ENCODE assay signal across 8 cellular contexts in genomic region chr6:106085687-106085983, GRCh38. TPM values are rescaled to one million over a fixed set of nuclear protein-coding genes. Genes with fewer than 3 reads are reported as not detected.
DNase-seq lines count a peak whose midpoint lies in the region; ATAC-seq and TF ChIP-seq lines count a peak whose summit lies in the region.

No MANE protein-coding gene starts in this region.

- peaks cover 5% of the 10 kb centered on the region for H3K4me1 ChIP-seq in testis

- ATAC-seq in activated CD4-positive, alpha-beta T cell treated with anti-CD3 and anti-CD28 coated beads for 36 hours = no peak
- no peak for ATAC-seq in activated naive CD8-positive, alpha-beta T cell treated with anti-CD3 and anti-CD28 coated beads, Interleukin-2, amount 50 U/mL, for 24 hours
- ATAC-seq in GM21367 (IDR thresholded peaks at IDR 0.05; ENCODE audit: unreplicated experiment) = no peak

- TF ChIP-seq CTCF in kidney epithelial cell (IDR thresholded peaks at IDR 0.05; ENCODE audit: insufficient read depth, low read length, poor library complexity, severe bottlenecking) = no peak
- no peak for TF ChIP-seq CTCF in testis (IDR thresholded peaks at IDR 0.05)

- no peak for DNase-seq in activated CD4-positive, alpha-beta T cell treated with anti-CD3 and anti-CD28 coated beads for 36 hours
- no peak for DNase-seq in activated CD4-positive, alpha-beta T cell treated with anti-CD3 and anti-CD28 coated beads for 1 hour
- DNase-seq in activated naive CD8-positive, alpha-beta T cell treated with anti-CD3 and anti-CD28 coated beads, Interleukin-2, amount 50 U/mL, for 24 hours = no peak
- no peak for DNase-seq in kidney epithelial cell (ENCODE audit: low read depth)
- no peak for DNase-seq in testis
- no peak for DNase-seq in HT-29 (ENCODE audit: low spot score)
- no peak for DNase-seq in midbrain (lab: John Stamatoyannopoulos, UW)

- peak overlapping the region; percentile 76 for H3K4me3 Mint-ChIP-seq in activated CD4-positive, alpha-beta T cell treated with anti-CD3 and anti-CD28 coated beads for 36 hours
- H3K4me3 Mint-ChIP-seq in activated naive CD8-positive, alpha-beta T cell treated with anti-CD3 and anti-CD28 coated beads, Interleukin-2, amount 50 U/mL, for 24 hours = peak overlapping the region; percentile 84

- H3K27ac ChIP-seq in testis = peak overlapping the region in 1 of 2 donors; percentile 68

- H3K4me1 Mint-ChIP-seq in activated CD4-positive, alpha-beta T cell treated with anti-CD3 and anti-CD28 coated beads for 36 hours = peaks cover 69% of the 10 kb centered on the region
- H3K4me1 Mint-ChIP-seq in activated naive CD8-positive, alpha-beta T cell treated with anti-CD3 and anti-CD28 coated beads, Interleukin-2, amount 50 U/mL, for 24 hours = peaks cover 67% of the 10 kb centered on the region

- H3K27ac Mint-ChIP-seq in activated CD4-positive, alpha-beta T cell treated with anti-CD3 and anti-CD28 coated beads for 36 hours = no peak overlapping the region
- peak overlapping the region; percentile 61 for H3K27ac Mint-ChIP-seq in activated naive CD8-positive, alpha-beta T cell treated with anti-CD3 and anti-CD28 coated beads, Interleukin-2, amount 50 U/mL, for 24 hours

- 1 to 2% methylated on average over 6 of the region's 6 CpGs for WGBS in testis, 2 donors

- POLR2A ChIA-PET in activated CD4-positive, alpha-beta T cell treated with anti-CD3 and anti-CD28 coated beads for 36 hours (lab: Charles Lee) = interaction anchor here (0.9 to 2.4 kb wide), 3 partner anchors 10 to 28 kb away, joined by 3 to 17 read pairs (median 3); no protein-coding TSS in a partner anchor

- H3K36me3 Mint-ChIP-seq in activated CD4-positive, alpha-beta T cell treated with anti-CD3 and anti-CD28 coated beads for 36 hours (ENCODE audit: low read depth) = peaks cover 13% of the 10 kb centered on the region
- H3K36me3 Mint-ChIP-seq in activated naive CD8-positive, alpha-beta T cell treated with anti-CD3 and anti-CD28 coated beads, Interleukin-2, amount 50 U/mL, for 24 hours (ENCODE audit: low read depth) = no peaks in the 10 kb centered on the region

- H3K4me3 ChIP-seq in kidney epithelial cell (ENCODE audit: low read depth, low read length) (peak overlapping the region; percentile 60), testis (peak overlapping the region; percentile 42 to 52)

- no peak for TF ChIP-seq POLR2A in testis (IDR thresholded peaks at IDR 0.05)

- CTCF ChIA-PET in activated CD4-positive, alpha-beta T cell treated with anti-CD3 and anti-CD28 coated beads for 36 hours (lab: Charles Lee) = interaction anchor here (0.8 to 2.7 kb wide), 4 partner anchors 14 to 137 kb away, joined by 3 to 19 read pairs (median 8); no protein-coding TSS in a partner anchor

- H3K9me3 Mint-ChIP-seq in activated CD4-positive, alpha-beta T cell treated with anti-CD3 and anti-CD28 coated beads for 36 hours (ENCODE audit: low read depth) = no peaks in the 10 kb centered on the region
- no peaks in the 10 kb centered on the region for H3K9me3 Mint-ChIP-seq in activated naive CD8-positive, alpha-beta T cell treated with anti-CD3 and anti-CD28 coated beads, Interleukin-2, amount 50 U/mL, for 24 hours

- no peaks in the 10 kb centered on the region for H3K27me3 ChIP-seq in kidney epithelial cell (ENCODE audit: control insufficient read depth, insufficient read depth, low read length)
- no peaks in the 10 kb centered on the region for H3K27me3 ChIP-seq in testis

- intact Hi-C loops in activated CD4-positive, alpha-beta T cell treated with anti-CD3 and anti-CD28 coated beads for 36 hours (cut with DNase I, micrococcal nuclease) = loop anchor here in 1 of 2 experiments (5.0 to 10.0 kb wide), 4 partner anchors 217 to 601 kb away; no protein-coding TSS in a partner anchor
- intact Hi-C loops in testis (cut with DNase I; ENCODE audit: low total_unique reads) = no loop called here

- no peaks in the 10 kb centered on the region for H3K36me3 ChIP-seq in kidney epithelial cell (ENCODE audit: control insufficient read depth, insufficient read depth, low read length)
- no peaks in the 10 kb centered on the region for H3K36me3 ChIP-seq in testis (ENCODE audit: low read depth, missing control alignments)

- H3K27me3 Mint-ChIP-seq in activated CD4-positive, alpha-beta T cell treated with anti-CD3 and anti-CD28 coated beads for 36 hours = peaks cover 46% of the 10 kb centered on the region
- H3K27me3 Mint-ChIP-seq in activated naive CD8-positive, alpha-beta T cell treated with anti-CD3 and anti-CD28 coated beads, Interleukin-2, amount 50 U/mL, for 24 hours = peaks cover 42% of the 10 kb centered on the region

- H3K9me3 ChIP-seq in testis = no peaks in the 10 kb centered on the region

RNA-seq across cellular contexts. Expression of gene PRDM1, which starts 0.5 kb away (rescaled TPM):
- total RNA-seq in activated CD4-positive, alpha-beta T cell treated with anti-CD3 and anti-CD28 coated beads for 36 hours = 10 to 100 TPM; 20.1 to 35.6 TPM
- total RNA-seq in kidney epithelial cell (2.7 and 4.5 TPM in 2 replicates), testis (1 to 10 TPM; 3.5 to 4.1 TPM)
- 3.3 TPM for polyA plus RNA-seq in testis (ENCODE audit: insufficient read depth, low read depth, low replicate concordance)
- total RNA-seq in HT-29 (2014; rRNA removed; shearing (Covaris generic)) = 1.4 TPM in 1 of 2 replicates, not detected in the other
